ENCODE assay signal across 1 cellular context in the genomic region with DNA sequence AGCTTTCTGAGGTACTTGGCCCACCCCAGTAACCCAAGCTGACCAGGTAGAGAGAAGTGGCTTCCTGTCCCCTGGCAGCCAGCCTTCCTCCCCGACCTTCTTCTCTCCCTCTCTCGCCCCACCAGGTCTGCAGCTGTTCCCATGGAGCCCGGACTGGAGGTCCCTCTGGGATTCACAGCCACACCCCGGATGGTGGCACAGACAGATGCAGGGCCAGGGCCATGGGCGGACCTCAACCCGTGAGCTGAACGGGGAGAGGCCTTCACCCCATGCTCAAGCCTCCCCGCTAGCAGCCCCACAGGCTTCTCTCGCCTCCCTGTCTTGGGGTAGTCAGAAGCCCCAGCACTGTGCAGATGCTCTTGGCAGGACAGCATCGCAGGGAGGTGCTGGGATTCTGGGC.
TF ChIP-seq lines count a peak whose summit lies in the region.

No MANE protein-coding gene starts in this region.

TF ChIP-seq in H1, 55 proteins besides CTCF, POLR2A, EP300 and RAD21:
- no peak for TF ChIP-seq NRF1 (IDR thresholded peaks at IDR 0.05; ENCODE audit: low read depth, low read length)
- no peak for TF ChIP-seq RBBP5 (IDR thresholded peaks at IDR 0.05; ENCODE audit: borderline replicate concordance, low read depth, low read length)
- TF ChIP-seq POU5F1 (IDR thresholded peaks at IDR 0.05; ENCODE audit: low read depth, low read length), result no peak
- no peak for TF ChIP-seq GABPA (IDR thresholded peaks at IDR 0.05; ENCODE audit: borderline replicate concordance, insufficient read depth, low read length)
